ENCODE assay signal across 1 cellular context in genomic region chr16:85017151-85017550, GRCh38.
TF ChIP-seq lines count a peak whose summit lies in the region.

No MANE protein-coding gene starts in this region.

TF ChIP-seq in GM12878, 131 proteins besides CTCF, POLR2A, EP300 and RAD21 (continued from another document):
- no peak for TF ChIP-seq ZNF687 (IDR thresholded peaks at IDR 0.05)
- no peak for TF ChIP-seq NFIC (IDR thresholded peaks at IDR 0.05; ENCODE audit: low read depth, low read length)
- TF ChIP-seq JUNB (IDR thresholded peaks at IDR 0.05): peak; percentile 28; the same call in 1 of the 2 replicates
- no peak for TF ChIP-seq IRF4 (IDR thresholded peaks at IDR 0.05; ENCODE audit: low read depth, low read length)
- TF ChIP-seq PAX8 (IDR thresholded peaks at IDR 0.05): no peak
- peak in 1 of 2 experiments; percentile 56; a peak in 1 of 4 replicates for TF ChIP-seq ETV6 (conservative IDR thresholded peaks at IDR 0.05 in 1 of 2, IDR thresholded peaks at IDR 0.05 in 1 of 2; ENCODE audit: borderline replicate concordance in 1 of 2, low read depth in 1 of 2)
- TF ChIP-seq ZBED1 (IDR thresholded peaks at IDR 0.05; ENCODE audit: borderline replicate concordance): no peak
- TF ChIP-seq BHLHE40 (IDR thresholded peaks at IDR 0.05; ENCODE audit: borderline replicate concordance in 1 of 2, low read depth in 2 of 2, low read length in 1 of 2): no peak
- no peak for TF ChIP-seq NR2C2 (IDR thresholded peaks at IDR 0.05; ENCODE audit: borderline replicate concordance, control insufficient read depth, insufficient read length, low read depth)
- TF ChIP-seq NBN (IDR thresholded peaks at IDR 0.05): no peak
- no peak for TF ChIP-seq TAF1 (IDR thresholded peaks at IDR 0.05; ENCODE audit: borderline replicate concordance, low read depth, low read length)
- peak; percentile 83 for TF ChIP-seq RUNX3 (IDR thresholded peaks at IDR 0.05; ENCODE audit: low read length)
- 0 out of 2 replicates have a peak, but pooled peaks have one; percentile 2 for TF ChIP-seq SPI1 (IDR thresholded peaks at IDR 0.05; ENCODE audit: borderline replicate concordance, insufficient read depth, low read depth, low read length)
